ENCODE assay signal across 1 cellular context in genomic region chr14:102926104-102926503, GRCh38.
TF ChIP-seq lines count a peak whose summit lies in the region.

No MANE protein-coding gene starts in this region.

TF ChIP-seq in GM23338, 12 proteins besides CTCF, POLR2A, EP300 and RAD21 (continued from another document):
- TF ChIP-seq, protein P1, sequence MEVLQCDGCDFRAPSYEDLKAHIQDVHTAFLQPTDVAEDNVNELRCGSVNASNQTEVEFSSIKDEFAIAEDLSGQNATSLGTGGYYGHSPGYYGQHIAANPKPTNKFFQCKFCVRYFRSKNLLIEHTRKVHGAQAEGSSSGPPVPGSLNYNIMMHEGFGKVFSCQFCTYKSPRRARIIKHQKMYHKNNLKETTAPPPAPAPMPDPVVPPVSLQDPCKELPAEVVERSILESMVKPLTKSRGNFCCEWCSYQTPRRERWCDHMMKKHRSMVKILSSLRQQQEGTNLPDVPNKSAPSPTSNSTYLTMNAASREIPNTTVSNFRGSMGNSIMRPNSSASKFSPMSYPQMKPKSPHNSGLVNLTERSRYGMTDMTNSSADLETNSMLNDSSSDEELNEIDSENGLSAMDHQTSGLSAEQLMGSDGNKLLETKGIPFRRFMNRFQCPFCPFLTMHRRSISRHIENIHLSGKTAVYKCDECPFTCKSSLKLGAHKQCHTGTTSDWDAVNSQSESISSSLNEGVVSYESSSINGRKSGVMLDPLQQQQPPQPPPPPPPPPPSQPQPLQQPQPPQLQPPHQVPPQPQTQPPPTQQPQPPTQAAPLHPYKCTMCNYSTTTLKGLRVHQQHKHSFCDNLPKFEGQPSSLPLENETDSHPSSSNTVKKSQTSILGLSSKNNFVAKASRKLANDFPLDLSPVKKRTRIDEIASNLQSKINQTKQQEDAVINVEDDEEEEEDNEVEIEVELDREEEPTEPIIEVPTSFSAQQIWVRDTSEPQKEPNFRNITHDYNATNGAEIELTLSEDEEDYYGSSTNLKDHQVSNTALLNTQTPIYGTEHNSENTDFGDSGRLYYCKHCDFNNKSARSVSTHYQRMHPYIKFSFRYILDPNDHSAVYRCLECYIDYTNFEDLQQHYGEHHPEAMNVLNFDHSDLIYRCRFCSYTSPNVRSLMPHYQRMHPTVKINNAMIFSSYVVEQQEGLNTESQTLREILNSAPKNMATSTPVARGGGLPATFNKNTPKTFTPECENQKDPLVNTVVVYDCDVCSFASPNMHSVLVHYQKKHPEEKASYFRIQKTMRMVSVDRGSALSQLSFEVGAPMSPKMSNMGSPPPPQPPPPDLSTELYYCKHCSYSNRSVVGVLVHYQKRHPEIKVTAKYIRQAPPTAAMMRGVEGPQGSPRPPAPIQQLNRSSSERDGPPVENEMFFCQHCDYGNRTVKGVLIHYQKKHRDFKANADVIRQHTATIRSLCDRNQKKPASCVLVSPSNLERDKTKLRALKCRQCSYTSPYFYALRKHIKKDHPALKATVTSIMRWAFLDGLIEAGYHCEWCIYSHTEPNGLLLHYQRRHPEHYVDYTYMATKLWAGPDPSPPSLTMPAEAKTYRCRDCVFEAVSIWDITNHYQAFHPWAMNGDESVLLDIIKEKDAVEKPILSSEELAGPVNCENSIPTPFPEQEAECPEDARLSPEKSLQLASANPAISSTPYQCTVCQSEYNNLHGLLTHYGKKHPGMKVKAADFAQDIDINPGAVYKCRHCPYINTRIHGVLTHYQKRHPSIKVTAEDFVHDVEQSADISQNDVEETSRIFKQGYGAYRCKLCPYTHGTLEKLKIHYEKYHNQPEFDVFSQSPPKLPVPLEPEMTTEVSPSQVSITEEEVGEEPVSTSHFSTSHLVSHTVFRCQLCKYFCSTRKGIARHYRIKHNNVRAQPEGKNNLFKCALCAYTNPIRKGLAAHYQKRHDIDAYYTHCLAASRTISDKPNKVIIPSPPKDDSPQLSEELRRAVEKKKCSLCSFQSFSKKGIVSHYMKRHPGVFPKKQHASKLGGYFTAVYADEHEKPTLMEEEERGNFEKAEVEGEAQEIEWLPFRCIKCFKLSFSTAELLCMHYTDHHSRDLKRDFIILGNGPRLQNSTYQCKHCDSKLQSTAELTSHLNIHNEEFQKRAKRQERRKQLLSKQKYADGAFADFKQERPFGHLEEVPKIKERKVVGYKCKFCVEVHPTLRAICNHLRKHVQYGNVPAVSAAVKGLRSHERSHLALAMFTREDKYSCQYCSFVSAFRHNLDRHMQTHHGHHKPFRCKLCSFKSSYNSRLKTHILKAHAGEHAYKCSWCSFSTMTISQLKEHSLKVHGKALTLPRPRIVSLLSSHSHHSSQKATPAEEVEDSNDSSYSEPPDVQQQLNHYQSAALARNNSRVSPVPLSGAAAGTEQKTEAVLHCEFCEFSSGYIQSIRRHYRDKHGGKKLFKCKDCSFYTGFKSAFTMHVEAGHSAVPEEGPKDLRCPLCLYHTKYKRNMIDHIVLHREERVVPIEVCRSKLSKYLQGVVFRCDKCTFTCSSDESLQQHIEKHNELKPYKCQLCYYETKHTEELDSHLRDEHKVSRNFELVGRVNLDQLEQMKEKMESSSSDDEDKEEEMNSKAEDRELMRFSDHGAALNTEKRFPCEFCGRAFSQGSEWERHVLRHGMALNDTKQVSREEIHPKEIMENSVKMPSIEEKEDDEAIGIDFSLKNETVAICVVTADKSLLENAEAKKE (CRISPR knock-in tag; IDR thresholded peaks at IDR 0.05): no peak
- TF ChIP-seq STAT1 (IDR thresholded peaks at IDR 0.05; ENCODE audit: unreplicated experiment) (no peak), ZNF114 (CRISPR knock-in tag; IDR thresholded peaks at IDR 0.05) (no peak), ZNF331 (CRISPR knock-in tag; IDR thresholded peaks at IDR 0.05; ENCODE audit: low read depth) (no peak), EZH2phosphoT487 (IDR thresholded peaks at IDR 0.05; ENCODE audit: unreplicated experiment) (no peak), ETS1 (IDR thresholded peaks at IDR 0.05) (no peak), POLR2AphosphoS5 (IDR thresholded peaks at IDR 0.05; ENCODE audit: low read depth) (no peak), CREB1 (CRISPR knock-in tag; IDR thresholded peaks at IDR 0.05; ENCODE audit: low read depth) (no peak)
